25 cellular contexts compared by ENCODE assay signal in genomic region chr13:108830916-108831315, GRCh38.
"Had no signal": no experiment of that assay in that cellular context is flagged by ENCODE, and none has a peak within 500 bp of the region (broad histone marks: within the 10 kb centered on the region; RNA-seq: fewer than 3 reads in every experiment).

No MANE protein-coding gene starts in this region.

- H3K4me1 ChIP-seq: left lung, prostate gland, testis, thyroid gland, upper lobe of left lung, vagina had no signal

- H3K9me3 ChIP-seq: ovary, prostate gland, testis, thyroid gland, transverse colon, vagina had no signal

- H3K27ac ChIP-seq: left lung, ovary, prostate gland, skin epidermis, stomach, testis, thyroid gland, transverse colon, upper lobe of left lung, vagina had no signal

- H3K36me3 ChIP-seq: left lung, ovary, prostate gland, stomach, thyroid gland, transverse colon, upper lobe of left lung, vagina had no signal

- H3K4me3 ChIP-seq: left lung, lung, ovary, prostate gland, skin epidermis, stomach, testis, thyroid gland, transverse colon, upper lobe of left lung, vagina had no signal

- H3K27me3 ChIP-seq: left lung, ovary, stomach, testis, thyroid gland, transverse colon, upper lobe of left lung, vagina had no signal

- DNase-seq: hippocampal formation; kidney; left colon; left lung; mesendoderm; naive thymus-derived CD4-positive, alpha-beta T cell; ovary; posterior cingulate gyrus; retina; right cardiac atrium; stimulated activated CD4-positive, alpha-beta T cell treated with anti-CD3 and anti-CD28 coated beads, Interleukin-12 subunit alpha, Interleukin-12 subunit beta, amount 100 ng/mL, for 4 hours; stimulated activated CD4-positive, alpha-beta T cell treated with anti-CD3 and anti-CD28 coated beads, Interleukin-15, amount 100 ng/mL, for 24 hours; stimulated activated CD4-positive, alpha-beta T cell treated with anti-CD3 and anti-CD28 coated beads, Interleukin-2, amount 100 ng/mL, for 24 hours; stimulated activated CD4-positive, alpha-beta T cell treated with anti-CD3 and anti-CD28 coated beads, Interleukin-4, amount 100 ng/mL, for 1 hour; stimulated activated naive B cell treated with anti-CD40 and anti-IgM and Interleukin-4, amounts not matched to agents 10 μg/mL and 1 μg/mL and 100 μg/mL, for 72 hours; stimulated activated naive CD8-positive, alpha-beta T cell treated with anti-CD3 and anti-CD28 coated beads, Interleukin-15, Interleukin-2, amounts not matched to agents 100 U/mL and 50 U/mL, for 24 hours; stomach; testis; thyroid gland; transverse colon; upper lobe of left lung had no signal
